ENCODE assay signal across 1 cellular context in genomic region chr6:50187212-50188055, GRCh38.
TF ChIP-seq lines count a peak whose summit lies in the region.

No MANE protein-coding gene starts in this region.

TF ChIP-seq in H1, 55 proteins besides CTCF, POLR2A, EP300 and RAD21 (continued from another document):
- TF ChIP-seq CHD7 (IDR thresholded peaks at IDR 0.05; ENCODE audit: insufficient replicate concordance, low read length): no peak
- TF ChIP-seq KDM4A (IDR thresholded peaks at IDR 0.05; ENCODE audit: low read depth, low read length, severe bottlenecking): no peak
- no peak for TF ChIP-seq BRCA1 (IDR thresholded peaks at IDR 0.05; ENCODE audit: low read depth, low read length)
- TF ChIP-seq SP1 (IDR thresholded peaks at IDR 0.05; ENCODE audit: low read depth, low read length): no peak
